8 cellular contexts compared by ENCODE assay signal in genomic region chr19:15264061-15264932, GRCh38. TPM values are rescaled to one million over a fixed set of nuclear protein-coding genes. Genes with fewer than 3 reads are reported as not detected.
A peak's percentile ranks its signal among the peaks of the same experiment; 100 is the strongest.
DNase-seq lines count a peak whose midpoint lies in the region; ATAC-seq and TF ChIP-seq lines count a peak whose summit lies in the region.

No MANE protein-coding gene starts in this region.

- no peak overlapping the region for H3K27ac ChIP-seq in SJSA1
- H3K27ac ChIP-seq in parathyroid adenoma, result no peak overlapping the region
- H3K27ac ChIP-seq in tibial artery, result peak overlapping the region; percentile 67 to 79

- intact Hi-C loops in activated naive CD4-positive, alpha-beta T cell treated with anti-CD3 and anti-CD28 coated beads for 36 hours (cut with micrococcal nuclease), result loop anchor here (1.0 to 5.0 kb wide), 5 partner anchors 68 to 292 kb away; partner anchors contain the start of genes AKAP8 and BRD4
- intact Hi-C loops in head of caudate nucleus (cut with DNase I) (loop anchor here (5.0 to 10.0 kb wide), 2 partner anchors 68 to 161 kb away; partner anchors contain the start of gene BRD4), tibial artery (cut with DNase I; ENCODE audit: low total_unique reads) (loop anchor here (10.0 kb wide), 1 partner anchor 71 kb away; the partner anchor contains the start of gene BRD4)

- no peaks in the 10 kb centered on the region for H3K9me3 Mint-ChIP-seq in activated naive CD4-positive, alpha-beta T cell treated with anti-CD3 and anti-CD28 coated beads for 36 hours

- peaks cover 6% of the 10 kb centered on the region for H3K4me1 Mint-ChIP-seq in activated naive CD4-positive, alpha-beta T cell treated with anti-CD3 and anti-CD28 coated beads for 36 hours (ENCODE audit: low read depth)

- no peak overlapping the region for H3K4me2 ChIP-seq in parathyroid adenoma (ENCODE audit: low read length)

- H3K4me1 ChIP-seq in SJSA1 (replicated peaks) (peaks cover 26% of the 10 kb centered on the region), parathyroid adenoma (peaks cover 29% of the 10 kb centered on the region), tibial artery (peaks cover 13 to 64% (median 57%) of the 10 kb centered on the region in 4 donors)

- CTCF ChIA-PET in BJ (lab: Yijun Ruan, JAX) (interaction anchor here (0.9 to 2.6 kb wide), 6 partner anchors 9 to 114 kb away, joined by 3 to 14 read pairs (median 5); no protein-coding TSS in a partner anchor), HEK293T (lab: Yijun Ruan, JAX) (interaction anchor here (0.7 to 1.0 kb wide), 2 partner anchors 17 to 39 kb away, joined by 3 to 6 read pairs; no protein-coding TSS in a partner anchor)
- CTCF ChIA-PET in activated naive CD4-positive, alpha-beta T cell treated with anti-CD3 and anti-CD28 coated beads for 36 hours (lab: Charles Lee), result interaction anchor here (0.7 to 0.8 kb wide), 3 partner anchors 16 to 291 kb away, joined by 3 read pairs; no protein-coding TSS in a partner anchor

- H3K27me3 ChIP-seq in BJ (ENCODE audit: control insufficient read depth, insufficient read depth, low read length) (no peaks in the 10 kb centered on the region), SJSA1 (replicated peaks) (no peaks in the 10 kb centered on the region), parathyroid adenoma (ENCODE audit: control insufficient read depth, insufficient read depth, low read length) (no peaks in the 10 kb centered on the region), tibial artery (no peaks in the 10 kb centered on the region)

- H3K27me3 Mint-ChIP-seq in activated naive CD4-positive, alpha-beta T cell treated with anti-CD3 and anti-CD28 coated beads for 36 hours (ENCODE audit: low read depth), result no peaks in the 10 kb centered on the region

- DNase-seq in BJ (ENCODE audit: low read depth) (no peak), HEK293T (ENCODE audit: extremely low spot score) (peak; percentile 75), SJSA1 (ENCODE audit: low read depth in 1 of 2, low spot score in 2 of 2) (peak; percentile 59 to 77), head of caudate nucleus (peak; percentile 56 to 93 (median 79)), tibial artery (peak; percentile 78 to 87)
- peak; percentile 82 for DNase-seq in activated naive CD4-positive, alpha-beta T cell treated with anti-CD3 and anti-CD28 coated beads for 36 hours

- TF ChIP-seq CTCF in BJ (IDR thresholded peaks at IDR 0.05; ENCODE audit: insufficient read depth, low read depth, low read length), result peak; percentile 80
- TF ChIP-seq CTCF in parathyroid adenoma (IDR thresholded peaks at IDR 0.05), result peak; percentile 76
- TF ChIP-seq CTCF in tibial artery (IDR thresholded peaks at IDR 0.05), result peak; percentile 78 to 87

- POLR2A ChIA-PET in BJ (lab: Charles Lee), result no interaction called here
- POLR2A ChIA-PET in HEK293T (lab: Yijun Ruan, JAX), result no interaction called here

- H3K79me2 ChIP-seq in parathyroid adenoma, result peaks cover 51% of the 10 kb centered on the region

- no peak overlapping the region for H3K27ac Mint-ChIP-seq in activated naive CD4-positive, alpha-beta T cell treated with anti-CD3 and anti-CD28 coated beads for 36 hours

- ATAC-seq in GM21367 (IDR thresholded peaks at IDR 0.05; ENCODE audit: unreplicated experiment), result no peak

- H3K36me3 Mint-ChIP-seq in activated naive CD4-positive, alpha-beta T cell treated with anti-CD3 and anti-CD28 coated beads for 36 hours (ENCODE audit: low read depth), result peaks cover 33% of the 10 kb centered on the region

- H3K9ac ChIP-seq in parathyroid adenoma, result no peak overlapping the region

- H3K4me3 Mint-ChIP-seq in activated naive CD4-positive, alpha-beta T cell treated with anti-CD3 and anti-CD28 coated beads for 36 hours, result no peak overlapping the region

- H3K36me3 ChIP-seq in BJ (ENCODE audit: control insufficient read depth, insufficient read depth, low read length) (peaks cover 39% of the 10 kb centered on the region), SJSA1 (peaks cover 96% of the 10 kb centered on the region), parathyroid adenoma (ENCODE audit: control insufficient read depth, insufficient read depth, low read length) (no peaks in the 10 kb centered on the region), tibial artery (peaks cover 47 to 91% (median 78%) of the 10 kb centered on the region in 3 donors)

- H2AFZ ChIP-seq in parathyroid adenoma, result no peak overlapping the region

- H3K4me3 ChIP-seq in BJ (ENCODE audit: low read depth, low read length), result no peak overlapping the region
- no peak overlapping the region for H3K4me3 ChIP-seq in SJSA1
- no peak overlapping the region for H3K4me3 ChIP-seq in parathyroid adenoma (ENCODE audit: low read depth, low read length)
- H3K4me3 ChIP-seq in tibial artery, result no peak overlapping the region

- H3K9me3 ChIP-seq in SJSA1 (replicated peaks) (no peaks in the 10 kb centered on the region; the same call in 1 of the 2 replicates), parathyroid adenoma (ENCODE audit: control insufficient read depth, low read length) (no peaks in the 10 kb centered on the region), tibial artery (no peaks in the 10 kb centered on the region)

TF ChIP-seq in HEK293T, 16 proteins besides CTCF, POLR2A, EP300 and RAD21:
- TF ChIP-seq NFRKB (IDR thresholded peaks at IDR 0.05), result no peak
- 0 out of 2 replicates have a peak, but pooled peaks have one; percentile 21 for TF ChIP-seq L3MBTL2 (conservative IDR thresholded peaks at IDR 0.05)

RNA-seq across cellular contexts. Expression of gene EPHX3, which starts 32.0 kb away (rescaled TPM):
- polyA plus RNA-seq in BJ (2011; rRNA removed), result 0.04 and 0.05 TPM in 2 replicates
- polyA minus RNA-seq in BJ (2011; rRNA and poly(A)+ RNA removed), result 0.38 TPM in 1 of 2 replicates, not detected in the other
- 0.08 TPM in 1 of 2 replicates, not detected in the other for total RNA-seq in SJSA1 (2014; rRNA removed; shearing (Covaris generic))
- total RNA-seq in activated naive CD4-positive, alpha-beta T cell treated with anti-CD3 and anti-CD28 coated beads for 36 hours, result not detected

Comparison
In these comparisons a context has a peak if more than half of its experiments do, and no peak if none do; other contexts are left out.
1. H3K27ac ChIP-seq: peak in tibial artery (2 of 2); none in SJSA1 (single experiment) and parathyroid adenoma (single experiment).
2. Peak in every context shown above with its lines, with median percentiles within 50 percentile points of each other: CTCF ChIP-seq.